ENCODE assay signal across 16 cellular contexts in genomic region chr4:89511776-89512175, GRCh38.
DNase-seq lines count a peak whose midpoint lies in the region; FAIRE-seq and TF ChIP-seq lines count a peak whose summit lies in the region.
"Had no signal": no experiment of that assay in that cellular context is flagged by ENCODE, and none has a peak within 500 bp of the region (broad histone marks: within the 10 kb centered on the region; RNA-seq: fewer than 3 reads in every experiment).

No MANE protein-coding gene starts in this region.

- H3K9me3 Mint-ChIP-seq in endodermal cell: peaks cover 17% of the 10 kb centered on the region

- H3K27ac Mint-ChIP-seq in endodermal cell: no peak overlapping the region
- H3K27ac Mint-ChIP-seq: CD4-positive, alpha-beta memory T cell had no signal

- no peak overlapping the region for H3K4me3 ChIP-seq in endodermal cell (ENCODE audit: low read length)
- no peak overlapping the region for H3K4me3 ChIP-seq in small intestine (ENCODE audit: low read depth in 1 of 2, low read length in 2 of 2)
- H3K4me3 ChIP-seq: A549 had no signal

- H3K36me3 ChIP-seq in endodermal cell (ENCODE audit: control insufficient read depth, insufficient read depth, low read length) (no peaks in the 10 kb centered on the region), small intestine (ENCODE audit: control insufficient read depth in 2 of 2, insufficient read depth in 2 of 2, low read length in 2 of 2) (no peaks in the 10 kb centered on the region)
- H3K36me3 ChIP-seq: BE2C had no signal

- DNase-seq in NCI-H1417 (lab: John Stamatoyannopoulos, UW): peak in 2 of 3 experiments; percentile 60 to 81
- DNase-seq in NCI-H69 (lab: John Stamatoyannopoulos, UW): peak; percentile 88
- peak; percentile 81 for DNase-seq in endodermal cell
- DNase-seq in small intestine: peak; percentile 35
- DNase-seq in urothelium cell line (ENCODE audit: low spot score): no peak
- DNase-seq in activated naive CD4-positive, alpha-beta T cell (lab: John Stamatoyannopoulos, UW): no peak
- no peak for DNase-seq in DMS153 treated with DMSO at 0.1 percent for 48 hours (lab: John Stamatoyannopoulos, UW; ENCODE audit: unreplicated experiment)
- DNase-seq: BE2C; CD4-positive, alpha-beta memory T cell; DMS79 treated with DMSO at 0.1 percent for 48 hours; EL; GDM1; IMR-90 had no signal

- H3K4me3 Mint-ChIP-seq in endodermal cell: peak overlapping the region; percentile 15
- H3K4me3 Mint-ChIP-seq: CD4-positive, alpha-beta memory T cell had no signal

- 29 to 60% methylated on average over 4 to 6 of the region's 7 CpGs for WGBS in endodermal cell (ENCODE audit: insufficient coverage in 1 of 2, insufficient read length in 1 of 2), 2 experiments
- WGBS in small intestine, 3 donors: 43 to 53% (median 48%) methylated on average over 7 of the region's 7 CpGs

- peaks cover 50% of the 10 kb centered on the region for H3K4me1 Mint-ChIP-seq in endodermal cell

- H3K9ac ChIP-seq in endodermal cell (ENCODE audit: extremely low read depth, low read length, poor library complexity, severe bottlenecking): no peak overlapping the region

- peaks cover 15% of the 10 kb centered on the region for H3K4me1 ChIP-seq in endodermal cell (ENCODE audit: control insufficient read depth, insufficient read depth, low read length)
- H3K4me1 ChIP-seq in small intestine (ENCODE audit: control insufficient read depth in 2 of 2, insufficient read depth in 1 of 2, low read depth in 1 of 2, low read length in 1 of 2): no peaks in the 10 kb centered on the region
- H3K4me1 ChIP-seq: A549, BE2C had no signal

- H3K27me3 ChIP-seq in endodermal cell (ENCODE audit: control insufficient read depth, insufficient read depth, low read length, poor library complexity, severe bottlenecking) (no peaks in the 10 kb centered on the region), small intestine (ENCODE audit: control insufficient read depth in 2 of 2, insufficient read depth in 2 of 2, low read length in 2 of 2) (peaks cover 0 to 2% of the 10 kb centered on the region in 2 donors)

- H3K27ac ChIP-seq in endodermal cell (ENCODE audit: low read depth, low read length) (no peak overlapping the region), small intestine (ENCODE audit: low read depth in 1 of 2, low read length in 1 of 2) (no peak overlapping the region)
- H3K27ac ChIP-seq: A549, C4-2B had no signal

- no peak for TF ChIP-seq CTCF in endodermal cell (conservative IDR thresholded peaks at IDR 0.05)

- H3K36me3 Mint-ChIP-seq in endodermal cell (ENCODE audit: low read depth): peaks cover 2% of the 10 kb centered on the region
- H3K36me3 Mint-ChIP-seq: CD4-positive, alpha-beta memory T cell had no signal

- peaks cover 24% of the 10 kb centered on the region for H3K9me3 ChIP-seq in endodermal cell (ENCODE audit: control insufficient read depth, low read length)
- H3K9me3 ChIP-seq in small intestine (ENCODE audit: control insufficient read depth, low read depth): no peaks in the 10 kb centered on the region
- H3K9me3 ChIP-seq: A549, BE2C had no signal

- H3K27me3 Mint-ChIP-seq in endodermal cell (ENCODE audit: insufficient read depth): peaks cover 82% of the 10 kb centered on the region

- no peak for FAIRE-seq in small intestine (lab: Jason Lieb, UNC)
- FAIRE-seq in urothelium cell line (lab: Jason Lieb, UNC): no peak
- FAIRE-seq: A549, H54 had no signal

Comparison
In these comparisons a context has a peak if more than half of its experiments do, and no peak if none do; other contexts are left out.
1. DNase-seq: peak in NCI-H1417 (2 of 3), NCI-H69 (single experiment), endodermal cell (single experiment) and small intestine (single experiment); none in urothelium cell line (single experiment), activated naive CD4-positive, alpha-beta T cell (0 of 4) and DMS153 treated with DMSO at 0.1 percent for 48 hours (single experiment).